In the genomic region with DNA sequence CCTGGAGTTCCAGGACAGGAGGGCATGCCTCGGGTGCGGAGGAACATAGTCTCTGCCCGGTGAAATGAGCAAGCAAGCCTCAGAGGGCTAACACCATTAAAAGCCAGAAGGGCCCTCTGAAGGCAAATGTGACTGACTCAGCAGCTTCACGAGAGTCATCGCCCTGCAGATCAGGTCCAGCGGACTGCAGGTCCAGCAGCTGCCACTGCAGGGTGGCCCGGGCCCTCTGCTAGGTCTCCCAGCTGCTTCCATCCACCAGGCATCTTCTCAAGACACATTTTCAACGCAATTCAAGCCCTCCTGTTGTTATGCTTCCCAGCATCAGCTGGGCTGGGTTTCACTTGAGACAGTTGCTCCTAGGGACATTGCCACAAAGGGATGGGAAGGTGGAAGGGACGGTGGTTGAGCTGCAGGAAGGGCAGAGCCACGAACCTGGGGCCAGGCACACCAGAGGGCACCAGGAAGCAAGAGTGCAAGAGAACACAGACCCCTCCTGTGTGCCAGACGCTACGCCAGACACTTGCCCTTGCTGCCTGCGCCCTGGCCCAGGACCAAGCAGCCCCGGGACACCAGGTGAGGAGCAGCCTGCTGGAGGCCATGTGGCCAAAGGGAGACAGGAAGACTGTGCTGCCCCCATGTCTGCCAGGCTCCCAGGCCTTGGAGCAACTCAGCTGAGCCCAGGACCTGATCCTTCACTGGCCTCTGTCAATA, we compare ENCODE assay signal across 12 cellular contexts.
DNase-seq lines count a peak whose midpoint lies in the region; ATAC-seq, FAIRE-seq and TF ChIP-seq lines count a peak whose summit lies in the region.
"Had no signal": no experiment of that assay in that cellular context is flagged by ENCODE, and none has a peak within 500 bp of the region (broad histone marks: within the 10 kb centered on the region; RNA-seq: fewer than 3 reads in every experiment).

No MANE protein-coding gene starts in this region.

- peaks cover 0 to 50% (median 46%) of the 10 kb centered on the region in 4 donors for H3K4me1 ChIP-seq in tibial artery

- no peak overlapping the region for H3K4me3 ChIP-seq in tibial artery

- H3K9me3 Mint-ChIP-seq in activated T-cell treated with anti-CD3 and anti-CD28 coated beads, Interleukin-2, amount 50 U/mL, for 24 hours, result no peaks in the 10 kb centered on the region
- H3K9me3 Mint-ChIP-seq in activated T-cell treated with anti-CD3 and anti-CD28 coated beads, Interleukin-2, amount 50 U/mL, for 72 hours, result no peaks in the 10 kb centered on the region
- no peaks in the 10 kb centered on the region for H3K9me3 Mint-ChIP-seq in activated naive CD8-positive, alpha-beta T cell treated with anti-CD3 and anti-CD28 coated beads for 36 hours
- H3K9me3 Mint-ChIP-seq: activated naive CD4-positive, alpha-beta T cell treated with anti-CD3 and anti-CD28 coated beads, Interleukin-2, amount 10 ng/mL, durations not matched to agents 7 days and 5 days had no signal

- intact Hi-C loops in tibial artery (cut with DNase I; ENCODE audit: low total_unique reads), result loop anchor here (5.0 kb wide), 2 partner anchors 39 to 169 kb away; no protein-coding TSS in a partner anchor

- TF ChIP-seq CTCF in tibial artery (IDR thresholded peaks at IDR 0.05), result no peak

- no peaks in the 10 kb centered on the region for H3K27me3 Mint-ChIP-seq in activated T-cell treated with anti-CD3 and anti-CD28 coated beads, Interleukin-2, amount 50 U/mL, for 24 hours
- H3K27me3 Mint-ChIP-seq in activated T-cell treated with anti-CD3 and anti-CD28 coated beads, Interleukin-2, amount 50 U/mL, for 72 hours (ENCODE audit: low read depth), result no peaks in the 10 kb centered on the region
- H3K27me3 Mint-ChIP-seq in activated naive CD8-positive, alpha-beta T cell treated with anti-CD3 and anti-CD28 coated beads for 36 hours, result no peaks in the 10 kb centered on the region
- H3K27me3 Mint-ChIP-seq: activated naive CD4-positive, alpha-beta T cell treated with anti-CD3 and anti-CD28 coated beads, Interleukin-2, amount 10 ng/mL, durations not matched to agents 7 days and 5 days had no signal

- no peak for ATAC-seq in activated T-cell treated with anti-CD3 and anti-CD28 coated beads, Interleukin-2, amount 50 U/mL, for 72 hours (replicated peaks in 1 of 2)

- H3K27me3 ChIP-seq in layer of hippocampus (ENCODE audit: control insufficient read depth, insufficient read depth, low read length), result no peaks in the 10 kb centered on the region
- H3K27me3 ChIP-seq in tibial artery, result no peaks in the 10 kb centered on the region

- H3K4me1 Mint-ChIP-seq in activated T-cell treated with anti-CD3 and anti-CD28 coated beads, Interleukin-2, amount 50 U/mL, for 24 hours (ENCODE audit: low read depth), result peaks cover 79% of the 10 kb centered on the region
- H3K4me1 Mint-ChIP-seq in activated T-cell treated with anti-CD3 and anti-CD28 coated beads, Interleukin-2, amount 50 U/mL, for 72 hours (ENCODE audit: low read depth), result peaks cover 81% of the 10 kb centered on the region
- peaks cover 55% of the 10 kb centered on the region for H3K4me1 Mint-ChIP-seq in activated naive CD8-positive, alpha-beta T cell treated with anti-CD3 and anti-CD28 coated beads for 36 hours

- DNase-seq in activated T-cell treated with anti-CD3 and anti-CD28 coated beads, Interleukin-2, amount 50 U/mL, for 24 hours, result peak; percentile 25
- DNase-seq in activated T-cell treated with anti-CD3 and anti-CD28 coated beads, Interleukin-2, amount 50 U/mL, for 72 hours, result no peak
- DNase-seq in activated naive CD8-positive, alpha-beta T cell treated with anti-CD3 and anti-CD28 coated beads for 36 hours, result no peak
- DNase-seq in tibial artery (peak in 1 of 2 donors; percentile 68), D341Med (ENCODE audit: low spot score) (no peak), HTR-8/SVneo (ENCODE audit: insufficient read length, low spot score) (no peak), GM19238 (ENCODE audit: insufficient read length, low spot score) (no peak)
- DNase-seq: ACHN; activated naive CD4-positive, alpha-beta T cell treated with anti-CD3 and anti-CD28 coated beads, Interleukin-2, amount 10 ng/mL, durations not matched to agents 7 days and 5 days; NCI-H1092 treated with DMSO at 0.1 percent for 48 hours; occipital lobe had no signal

- H3K36me3 ChIP-seq in tibial artery, result no peaks in the 10 kb centered on the region

- H3K9me3 ChIP-seq in tibial artery, result no peaks in the 10 kb centered on the region

- H3K36me3 Mint-ChIP-seq in activated T-cell treated with anti-CD3 and anti-CD28 coated beads, Interleukin-2, amount 50 U/mL, for 24 hours (ENCODE audit: low read depth), result no peaks in the 10 kb centered on the region
- no peaks in the 10 kb centered on the region for H3K36me3 Mint-ChIP-seq in activated T-cell treated with anti-CD3 and anti-CD28 coated beads, Interleukin-2, amount 50 U/mL, for 72 hours (ENCODE audit: insufficient read depth in 2 of 2)
- H3K36me3 Mint-ChIP-seq in activated naive CD8-positive, alpha-beta T cell treated with anti-CD3 and anti-CD28 coated beads for 36 hours, result no peaks in the 10 kb centered on the region

- no peak overlapping the region for H3K4me3 Mint-ChIP-seq in activated T-cell treated with anti-CD3 and anti-CD28 coated beads, Interleukin-2, amount 50 U/mL, for 24 hours
- H3K4me3 Mint-ChIP-seq in activated T-cell treated with anti-CD3 and anti-CD28 coated beads, Interleukin-2, amount 50 U/mL, for 72 hours, result no peak overlapping the region
- H3K4me3 Mint-ChIP-seq in activated naive CD8-positive, alpha-beta T cell treated with anti-CD3 and anti-CD28 coated beads for 36 hours, result no peak overlapping the region
- H3K4me3 Mint-ChIP-seq: activated naive CD4-positive, alpha-beta T cell treated with anti-CD3 and anti-CD28 coated beads, Interleukin-2, amount 10 ng/mL, durations not matched to agents 7 days and 5 days had no signal

- H3K27ac ChIP-seq in layer of hippocampus (ENCODE audit: low read depth, low read length) (peak overlapping the region; percentile 79), tibial artery (peak overlapping the region; percentile 81 to 89)

- no peak for FAIRE-seq in HTR-8/SVneo (lab: Jason Lieb, UNC)

- H3K27ac Mint-ChIP-seq in activated T-cell treated with anti-CD3 and anti-CD28 coated beads, Interleukin-2, amount 50 U/mL, for 24 hours, result peak overlapping the region; percentile 27
- no peak overlapping the region for H3K27ac Mint-ChIP-seq in activated T-cell treated with anti-CD3 and anti-CD28 coated beads, Interleukin-2, amount 50 U/mL, for 72 hours
- H3K27ac Mint-ChIP-seq in activated naive CD8-positive, alpha-beta T cell treated with anti-CD3 and anti-CD28 coated beads for 36 hours, result peak overlapping the region; percentile 7
